In the genomic region with DNA sequence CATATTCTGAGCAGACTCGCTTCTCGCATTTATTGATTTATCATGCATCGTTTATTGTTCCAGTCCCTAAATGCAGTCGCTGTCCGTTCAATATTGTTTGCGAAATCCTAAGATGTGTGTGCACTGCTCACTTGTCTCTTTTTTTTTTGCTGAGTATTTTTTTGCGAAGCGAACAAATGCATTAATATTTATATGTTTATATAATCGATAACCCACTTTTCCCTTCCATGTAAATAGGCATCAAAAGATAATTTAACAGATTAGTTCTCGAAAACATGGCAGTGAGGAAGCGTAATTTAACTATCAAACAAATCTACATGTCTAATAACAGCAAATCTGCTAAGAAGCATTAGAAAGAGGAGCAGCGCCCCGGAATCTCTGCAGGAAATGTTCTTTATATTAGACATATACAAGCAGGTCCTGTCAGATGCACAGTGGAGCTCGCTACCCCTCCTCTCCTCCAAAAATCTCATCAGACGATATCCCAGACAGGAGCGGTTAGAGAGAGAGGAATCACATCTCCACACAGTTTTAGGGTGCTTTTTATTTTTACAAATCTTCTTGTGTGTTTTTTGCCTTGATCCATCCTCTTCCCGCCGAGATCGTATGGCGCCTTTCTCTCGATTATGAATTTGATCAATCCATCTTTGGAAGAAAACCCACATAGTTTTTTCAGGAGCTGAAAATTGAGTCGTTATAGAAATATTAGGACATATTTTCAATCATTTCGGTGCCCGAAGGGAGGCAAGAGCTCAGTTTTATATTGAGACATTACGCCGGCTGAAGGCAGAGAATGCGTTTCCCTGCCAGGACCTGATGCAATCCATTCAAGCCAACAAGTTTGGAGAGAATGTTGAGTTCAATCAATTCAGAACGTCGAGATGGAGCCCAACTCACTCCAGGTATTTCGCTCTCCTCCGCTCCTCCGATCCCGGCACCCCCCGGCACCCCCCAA, we compare ENCODE assay signal across 1 cellular context.
TF ChIP-seq lines count a peak whose summit lies in the region.

A gene with protein sequence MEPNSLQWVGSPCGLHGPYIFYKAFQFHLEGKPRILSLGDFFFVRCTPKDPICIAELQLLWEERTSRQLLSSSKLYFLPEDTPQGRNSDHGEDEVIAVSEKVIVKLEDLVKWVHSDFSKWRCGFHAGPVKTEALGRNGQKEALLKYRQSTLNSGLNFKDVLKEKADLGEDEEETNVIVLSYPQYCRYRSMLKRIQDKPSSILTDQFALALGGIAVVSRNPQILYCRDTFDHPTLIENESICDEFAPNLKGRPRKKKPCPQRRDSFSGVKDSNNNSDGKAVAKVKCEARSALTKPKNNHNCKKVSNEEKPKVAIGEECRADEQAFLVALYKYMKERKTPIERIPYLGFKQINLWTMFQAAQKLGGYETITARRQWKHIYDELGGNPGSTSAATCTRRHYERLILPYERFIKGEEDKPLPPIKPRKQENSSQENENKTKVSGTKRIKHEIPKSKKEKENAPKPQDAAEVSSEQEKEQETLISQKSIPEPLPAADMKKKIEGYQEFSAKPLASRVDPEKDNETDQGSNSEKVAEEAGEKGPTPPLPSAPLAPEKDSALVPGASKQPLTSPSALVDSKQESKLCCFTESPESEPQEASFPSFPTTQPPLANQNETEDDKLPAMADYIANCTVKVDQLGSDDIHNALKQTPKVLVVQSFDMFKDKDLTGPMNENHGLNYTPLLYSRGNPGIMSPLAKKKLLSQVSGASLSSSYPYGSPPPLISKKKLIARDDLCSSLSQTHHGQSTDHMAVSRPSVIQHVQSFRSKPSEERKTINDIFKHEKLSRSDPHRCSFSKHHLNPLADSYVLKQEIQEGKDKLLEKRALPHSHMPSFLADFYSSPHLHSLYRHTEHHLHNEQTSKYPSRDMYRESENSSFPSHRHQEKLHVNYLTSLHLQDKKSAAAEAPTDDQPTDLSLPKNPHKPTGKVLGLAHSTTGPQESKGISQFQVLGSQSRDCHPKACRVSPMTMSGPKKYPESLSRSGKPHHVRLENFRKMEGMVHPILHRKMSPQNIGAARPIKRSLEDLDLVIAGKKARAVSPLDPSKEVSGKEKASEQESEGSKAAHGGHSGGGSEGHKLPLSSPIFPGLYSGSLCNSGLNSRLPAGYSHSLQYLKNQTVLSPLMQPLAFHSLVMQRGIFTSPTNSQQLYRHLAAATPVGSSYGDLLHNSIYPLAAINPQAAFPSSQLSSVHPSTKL (plus strand): TSS at position 871 of the 955 bp plus-strand sequence. CDS start 11 bp downstream, at position 882.

TF ChIP-seq in A549, 52 proteins besides CTCF, POLR2A, EP300 and RAD21 (continued from another document):
- TF ChIP-seq, protein P1, sequence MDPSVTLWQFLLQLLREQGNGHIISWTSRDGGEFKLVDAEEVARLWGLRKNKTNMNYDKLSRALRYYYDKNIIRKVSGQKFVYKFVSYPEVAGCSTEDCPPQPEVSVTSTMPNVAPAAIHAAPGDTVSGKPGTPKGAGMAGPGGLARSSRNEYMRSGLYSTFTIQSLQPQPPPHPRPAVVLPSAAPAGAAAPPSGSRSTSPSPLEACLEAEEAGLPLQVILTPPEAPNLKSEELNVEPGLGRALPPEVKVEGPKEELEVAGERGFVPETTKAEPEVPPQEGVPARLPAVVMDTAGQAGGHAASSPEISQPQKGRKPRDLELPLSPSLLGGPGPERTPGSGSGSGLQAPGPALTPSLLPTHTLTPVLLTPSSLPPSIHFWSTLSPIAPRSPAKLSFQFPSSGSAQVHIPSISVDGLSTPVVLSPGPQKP (IDR thresholded peaks at IDR 0.05; ENCODE audit: low read depth, low read length): no peak
- TF ChIP-seq HOXB13 (CRISPR knock-in tag; IDR thresholded peaks at IDR 0.05; ENCODE audit: low read depth): no peak
- no peak for TF ChIP-seq SMC3 (IDR thresholded peaks at IDR 0.05)
- TF ChIP-seq NFE2L2 (conservative IDR thresholded peaks at IDR 0.05; ENCODE audit: low read length): no peak
- TF ChIP-seq, protein P2, sequence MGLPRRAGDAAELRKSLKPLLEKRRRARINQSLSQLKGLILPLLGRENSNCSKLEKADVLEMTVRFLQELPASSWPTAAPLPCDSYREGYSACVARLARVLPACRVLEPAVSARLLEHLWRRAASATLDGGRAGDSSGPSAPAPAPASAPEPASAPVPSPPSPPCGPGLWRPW (IDR thresholded peaks at IDR 0.05): no peak
- TF ChIP-seq HEYL (CRISPR knock-in tag; IDR thresholded peaks at IDR 0.05): no peak
- no peak; a peak in 1 of 4 replicates for TF ChIP-seq CEBPB (IDR thresholded peaks at IDR 0.05)
- no peak for TF ChIP-seq GATA3 (IDR thresholded peaks at IDR 0.05; ENCODE audit: borderline replicate concordance)
- TF ChIP-seq KDM1A (IDR thresholded peaks at IDR 0.05; ENCODE audit: low read depth): no peak
- TF ChIP-seq CHD4 (IDR thresholded peaks at IDR 0.05; ENCODE audit: borderline replicate concordance): no peak
- no peak for TF ChIP-seq EHMT2 (IDR thresholded peaks at IDR 0.05; ENCODE audit: low read depth)
- TF ChIP-seq RFX5 (IDR thresholded peaks at IDR 0.05): no peak
- TF ChIP-seq ZNF302 (CRISPR knock-in tag; IDR thresholded peaks at IDR 0.05): no peak
- no peak for TF ChIP-seq PHF8 (IDR thresholded peaks at IDR 0.05; ENCODE audit: borderline replicate concordance, low read depth)
- no peak for TF ChIP-seq SREBF2 (IDR thresholded peaks at IDR 0.05)
